24 cellular contexts compared by ENCODE assay signal in the genomic region with DNA sequence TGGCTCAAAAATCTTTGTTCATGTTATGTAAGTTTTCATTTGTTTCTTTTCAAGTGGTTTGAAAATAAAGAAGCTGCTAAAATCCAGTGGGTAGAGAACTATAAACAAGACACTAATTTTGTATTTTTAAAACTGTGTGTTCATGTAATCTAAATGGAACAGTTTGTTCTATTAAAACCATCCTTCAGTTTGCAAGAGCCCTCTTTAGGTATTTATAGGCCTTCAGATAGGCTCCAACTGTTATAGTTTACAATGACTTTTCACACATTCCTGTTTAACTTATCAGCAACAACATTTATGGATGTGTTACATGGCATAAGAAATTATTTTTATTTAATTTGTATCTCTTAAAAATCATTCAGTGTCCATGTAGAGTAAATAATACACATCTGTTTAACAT.
"Had no signal": no experiment of that assay in that cellular context is flagged by ENCODE, and none has a peak within 500 bp of the region (broad histone marks: within the 10 kb centered on the region; RNA-seq: fewer than 3 reads in every experiment).

No MANE protein-coding gene starts in this region.

- H3K4me3 ChIP-seq: colonic mucosa, dorsolateral prefrontal cortex, esophagus muscularis mucosa, neural progenitor cell, prostate gland, thoracic aorta, upper lobe of left lung had no signal

- H3K9ac ChIP-seq: neural progenitor cell had no signal

- H3K9me3 ChIP-seq: colonic mucosa, esophagus muscularis mucosa, prostate gland, thoracic aorta, upper lobe of left lung had no signal

- H3K36me3 ChIP-seq: brain microvascular endothelial cell, colonic mucosa, esophagus muscularis mucosa, neural progenitor cell, prostate gland, thoracic aorta, upper lobe of left lung had no signal

- H3K27ac ChIP-seq: brain microvascular endothelial cell, colonic mucosa, dorsolateral prefrontal cortex, esophagus muscularis mucosa, neural progenitor cell, prostate gland, thoracic aorta, upper lobe of left lung had no signal

- H3K4me1 ChIP-seq: colonic mucosa, neural progenitor cell, prostate gland, upper lobe of left lung had no signal

- ATAC-seq: activated CD8-positive, alpha-beta T cell treated with anti-CD3 and anti-CD28 coated beads, Interleukin-2, amount 10 ng/mL, durations not matched to agents 7 days and 5 days; effector memory CD8-positive, alpha-beta T cell; left lobe of liver; naive thymus-derived CD8-positive, alpha-beta T cell; stimulated activated naive B cell treated with anti-CD40 and anti-IgM and Interleukin-4, amounts not matched to agents 10 μg/mL and 1 μg/mL and 100 μg/mL, for 72 hours had no signal

- H3K27me3 ChIP-seq: brain microvascular endothelial cell, colonic mucosa, dorsolateral prefrontal cortex, esophagus muscularis mucosa, neural progenitor cell, upper lobe of left lung had no signal

- DNase-seq: activated CD4-positive, alpha-beta T cell treated with anti-CD3 and anti-CD28 coated beads for 1 hour; activated CD4-positive, alpha-beta T cell treated with anti-CD3 and anti-CD28 coated beads, Interleukin-2, amount 50 U/mL, for 1 hour; activated CD8-positive, alpha-beta T cell treated with anti-CD3 and anti-CD28 coated beads, Interleukin-2, amount 10 ng/mL, durations not matched to agents 7 days and 5 days; activated gamma-delta T cell treated with Interleukin-2 at 50 U/mL for 16 hours; aorta; brain microvascular endothelial cell; colonic mucosa; dorsolateral prefrontal cortex; effector memory CD8-positive, alpha-beta T cell; kidney; naive thymus-derived CD8-positive, alpha-beta T cell; right cardiac atrium; small intestine; stimulated activated CD4-positive, alpha-beta T cell treated with anti-CD3 and anti-CD28 coated beads, Interleukin-2, amount 100 ng/mL, for 48 hours; stimulated activated CD8-positive, alpha-beta memory T cell treated with anti-CD3 and anti-CD28 coated beads, Interleukin-4, amount 100 ng/mL, for 48 hours; stimulated activated naive B cell treated with anti-CD40 and anti-IgM and Interleukin-4, amounts not matched to agents 10 μg/mL and 1 μg/mL and 100 μg/mL, for 72 hours; T-helper 1 cell; T-helper 9 cell; upper lobe of left lung had no signal
